Comparison of ENCODE assay signal across 15 cellular contexts in genomic region chr6:13233106-13233505, GRCh38.
DNase-seq lines count a peak whose midpoint lies in the region; ATAC-seq and TF ChIP-seq lines count a peak whose summit lies in the region.
"Had no signal": no experiment of that assay in that cellular context is flagged by ENCODE, and none has a peak within 500 bp of the region (broad histone marks: within the 10 kb centered on the region; RNA-seq: fewer than 3 reads in every experiment).

No MANE protein-coding gene starts in this region.

- POLR2A ChIA-PET in activated B cell treated with CpG ODN at 0.5 μM for 24 hours (lab: Charles Lee), result no interaction called here

- H4K20me1 ChIP-seq in BLaER1, result no peaks in the 10 kb centered on the region

- no peaks in the 10 kb centered on the region for H3K9me3 Mint-ChIP-seq in activated B cell treated with CpG ODN at 0.5 μM for 24 hours
- H3K9me3 Mint-ChIP-seq in neural crest cell, result no peaks in the 10 kb centered on the region
- H3K9me3 Mint-ChIP-seq in osteocyte (ENCODE audit: unreplicated experiment), result no peaks in the 10 kb centered on the region
- H3K9me3 Mint-ChIP-seq in activated naive CD4-positive, alpha-beta T cell treated with anti-CD3 and anti-CD28 coated beads, Interleukin-2, amount 10 ng/mL, durations not matched to agents 7 days and 5 days, result no peaks in the 10 kb centered on the region
- H3K9me3 Mint-ChIP-seq: CD4-positive, alpha-beta T cell; CD8-positive, alpha-beta memory T cell had no signal

- H3K36me3 ChIP-seq in BLaER1, result no peaks in the 10 kb centered on the region
- H3K36me3 ChIP-seq: HAP-1 had no signal

- H3K27me3 ChIP-seq in BLaER1, result no peaks in the 10 kb centered on the region

- peaks cover 7% of the 10 kb centered on the region for H3K27me3 Mint-ChIP-seq in activated B cell treated with CpG ODN at 0.5 μM for 24 hours
- H3K27me3 Mint-ChIP-seq in neural crest cell (ENCODE audit: low read depth), result no peaks in the 10 kb centered on the region
- H3K27me3 Mint-ChIP-seq in osteocyte (ENCODE audit: unreplicated experiment), result no peaks in the 10 kb centered on the region
- peaks cover 23% of the 10 kb centered on the region for H3K27me3 Mint-ChIP-seq in activated naive CD4-positive, alpha-beta T cell treated with anti-CD3 and anti-CD28 coated beads, Interleukin-2, amount 10 ng/mL, durations not matched to agents 7 days and 5 days
- H3K27me3 Mint-ChIP-seq: CD4-positive, alpha-beta T cell had no signal

- H3K27ac ChIP-seq in BLaER1, result no peak overlapping the region

- intact Hi-C loops in activated B cell treated with CpG ODN at 0.5 μM for 24 hours (cut with micrococcal nuclease), result no loop called here

- peaks cover 44% of the 10 kb centered on the region for H3K4me1 Mint-ChIP-seq in activated B cell treated with CpG ODN at 0.5 μM for 24 hours
- H3K4me1 Mint-ChIP-seq in neural crest cell, result no peaks in the 10 kb centered on the region
- no peaks in the 10 kb centered on the region for H3K4me1 Mint-ChIP-seq in osteocyte (ENCODE audit: unreplicated experiment)
- H3K4me1 Mint-ChIP-seq in activated naive CD4-positive, alpha-beta T cell treated with anti-CD3 and anti-CD28 coated beads, Interleukin-2, amount 10 ng/mL, durations not matched to agents 7 days and 5 days, result peaks cover 17% of the 10 kb centered on the region

- ATAC-seq in activated B cell treated with CpG ODN at 0.5 μM for 24 hours (ENCODE audit: low read depth), result no peak

- no peak overlapping the region for H3K4me3 ChIP-seq in BLaER1
- H3K4me3 ChIP-seq: HAP-1 had no signal

- DNase-seq in EH (ENCODE audit: low read depth) (peak; percentile 42), activated B cell treated with CpG ODN at 0.5 μM for 24 hours (no peak), neural crest cell (ENCODE audit: low read depth, low spot score) (no peak), osteocyte (ENCODE audit: extremely low spot score, unreplicated experiment) (no peak), islet precursor cell (no peak)
- DNase-seq in activated naive CD4-positive, alpha-beta T cell treated with anti-CD3 and anti-CD28 coated beads, Interleukin-2, amount 10 ng/mL, durations not matched to agents 7 days and 5 days, result no peak
- DNase-seq: CD4-positive, alpha-beta T cell; CD8-positive, alpha-beta memory T cell; DMS 273 treated with DMSO at 0.1 percent for 48 hours; DMS79; GF-D8; GOT3 had no signal

- H3K36me3 Mint-ChIP-seq in activated B cell treated with CpG ODN at 0.5 μM for 24 hours (ENCODE audit: low read depth) (no peaks in the 10 kb centered on the region), neural crest cell (ENCODE audit: low read depth) (no peaks in the 10 kb centered on the region), osteocyte (ENCODE audit: unreplicated experiment) (no peaks in the 10 kb centered on the region)
- no peaks in the 10 kb centered on the region for H3K36me3 Mint-ChIP-seq in activated naive CD4-positive, alpha-beta T cell treated with anti-CD3 and anti-CD28 coated beads, Interleukin-2, amount 10 ng/mL, durations not matched to agents 7 days and 5 days
- H3K36me3 Mint-ChIP-seq: CD14-positive monocyte; CD8-positive, alpha-beta memory T cell had no signal

- no peaks in the 10 kb centered on the region for H3K9me3 ChIP-seq in BLaER1
- H3K9me3 ChIP-seq: HAP-1 had no signal

- H3K4me1 ChIP-seq in BLaER1, result peaks cover 38% of the 10 kb centered on the region
- H3K4me1 ChIP-seq: HAP-1 had no signal

- no peak overlapping the region for H3K9ac ChIP-seq in BLaER1

- no peak for TF ChIP-seq CTCF in activated B cell treated with CpG ODN at 0.5 μM for 24 hours (IDR thresholded peaks at IDR 0.05)
- no peak for TF ChIP-seq CTCF in neural crest cell (conservative IDR thresholded peaks at IDR 0.05)
- TF ChIP-seq CTCF in osteocyte (IDR thresholded peaks at IDR 0.05), result no peak

- H3K4me2 ChIP-seq in BLaER1, result peak overlapping the region; percentile 54

- H3K27ac Mint-ChIP-seq in activated B cell treated with CpG ODN at 0.5 μM for 24 hours (peak overlapping the region; percentile 18), neural crest cell (ENCODE audit: unreplicated experiment) (peak overlapping the region; percentile 45), osteocyte (ENCODE audit: unreplicated experiment) (no peak overlapping the region)
- H3K27ac Mint-ChIP-seq in activated naive CD4-positive, alpha-beta T cell treated with anti-CD3 and anti-CD28 coated beads, Interleukin-2, amount 10 ng/mL, durations not matched to agents 7 days and 5 days, result no peak overlapping the region
- H3K27ac Mint-ChIP-seq: CD14-positive monocyte; CD4-positive, alpha-beta T cell; CD8-positive, alpha-beta memory T cell had no signal

- CTCF ChIA-PET in activated B cell treated with CpG ODN at 0.5 μM for 24 hours (lab: Charles Lee), result interaction anchor here (1.1 kb wide), 1 partner anchor 45 kb away, joined by 3 read pairs; no protein-coding TSS in a partner anchor
- CTCF ChIA-PET in activated naive CD4-positive, alpha-beta T cell treated with anti-CD3 and anti-CD28 coated beads, Interleukin-2, amount 10 ng/mL, durations not matched to agents 7 days and 5 days (lab: Charles Lee), result no interaction called here

- H3K4me3 Mint-ChIP-seq in activated B cell treated with CpG ODN at 0.5 μM for 24 hours (no peak overlapping the region), neural crest cell (no peak overlapping the region), osteocyte (ENCODE audit: unreplicated experiment) (no peak overlapping the region)
- H3K4me3 Mint-ChIP-seq in activated naive CD4-positive, alpha-beta T cell treated with anti-CD3 and anti-CD28 coated beads, Interleukin-2, amount 10 ng/mL, durations not matched to agents 7 days and 5 days, result no peak overlapping the region
- H3K4me3 Mint-ChIP-seq: CD14-positive monocyte; CD4-positive, alpha-beta T cell; CD8-positive, alpha-beta memory T cell had no signal

Comparison
In these comparisons a context has a peak if more than half of its experiments do, and no peak if none do; other contexts are left out.
1. H3K27ac Mint-ChIP-seq: peak in activated B cell treated with CpG ODN at 0.5 μM for 24 hours (single experiment) and neural crest cell (single experiment); none in osteocyte (single experiment) and activated naive CD4-positive, alpha-beta T cell treated with anti-CD3 and anti-CD28 coated beads, Interleukin-2, amount 10 ng/mL, durations not matched to agents 7 days and 5 days (single experiment).